In genomic region chr14:57656853-57657252, GRCh38 we compare ENCODE assay signal across 22 cellular contexts.
"Had no signal": no experiment of that assay in that cellular context is flagged by ENCODE, and none has a peak within 500 bp of the region (broad histone marks: within the 10 kb centered on the region; RNA-seq: fewer than 3 reads in every experiment).

No MANE protein-coding gene starts in this region.

- H3K27me3 ChIP-seq: ascending aorta, body of pancreas, cardiac muscle cell, Peyer's patch had no signal

- H3K4me3 ChIP-seq: ascending aorta, body of pancreas, cardiac muscle cell, Peyer's patch had no signal

- H3K9me3 ChIP-seq: ascending aorta, body of pancreas, Peyer's patch had no signal

- H3K36me3 ChIP-seq: ascending aorta, cardiac muscle cell, Peyer's patch had no signal

- DNase-seq: activated CD4-positive, alpha-beta T cell treated with anti-CD3 and anti-CD28 coated beads for 48 hours; activated CD4-positive, alpha-beta T cell treated with anti-CD3 and anti-CD28 coated beads, Interleukin-2, amount 50 U/mL, for 4 hours; activated CD4-positive, CD25-positive, alpha-beta regulatory T cell treated with anti-CD3 and anti-CD28 coated beads, Interleukin-2, amount 50 U/mL, for 72 hours; activated CD8-positive, alpha-beta memory T cell treated with anti-CD3 and anti-CD28 coated beads, Interleukin-2, amount 50 U/mL, for 48 hours; activated CD8-positive, alpha-beta T cell treated with anti-CD3 and anti-CD28 coated beads, Interleukin-2, amount 10 ng/mL, durations not matched to agents 7 days and 5 days; activated naive CD4-positive, alpha-beta T cell treated with anti-CD3 and anti-CD28 coated beads, Interleukin-2, amount 50 U/mL, for 16 hours; activated naive CD8-positive, alpha-beta T cell treated with anti-CD3 and anti-CD28 coated beads, Interleukin-2, amount 10 ng/mL, durations not matched to agents 7 days and 5 days; activated T-cell treated with anti-CD3 and anti-CD28 coated beads, Interleukin-2, amount 50 U/mL, for 1 hour; body of pancreas; Kasumi-1; KBM-7; NCI-H1092 treated with DMSO at 0.1 percent for 48 hours; NCI-H1417 treated with DMSO at 0.1 percent for 48 hours; NCI-H187; NCI-H2081; NCI-H524; Peyer's patch; SHP77 treated with DMSO at 0.1 percent for 48 hours; T-helper 17 cell; T-helper 9 cell had no signal

- H3K27ac ChIP-seq: ascending aorta, body of pancreas, cardiac muscle cell, Peyer's patch had no signal

- H3K4me1 ChIP-seq: ascending aorta, body of pancreas, Peyer's patch had no signal
